ENCODE assay signal across 19 cellular contexts in the genomic region with DNA sequence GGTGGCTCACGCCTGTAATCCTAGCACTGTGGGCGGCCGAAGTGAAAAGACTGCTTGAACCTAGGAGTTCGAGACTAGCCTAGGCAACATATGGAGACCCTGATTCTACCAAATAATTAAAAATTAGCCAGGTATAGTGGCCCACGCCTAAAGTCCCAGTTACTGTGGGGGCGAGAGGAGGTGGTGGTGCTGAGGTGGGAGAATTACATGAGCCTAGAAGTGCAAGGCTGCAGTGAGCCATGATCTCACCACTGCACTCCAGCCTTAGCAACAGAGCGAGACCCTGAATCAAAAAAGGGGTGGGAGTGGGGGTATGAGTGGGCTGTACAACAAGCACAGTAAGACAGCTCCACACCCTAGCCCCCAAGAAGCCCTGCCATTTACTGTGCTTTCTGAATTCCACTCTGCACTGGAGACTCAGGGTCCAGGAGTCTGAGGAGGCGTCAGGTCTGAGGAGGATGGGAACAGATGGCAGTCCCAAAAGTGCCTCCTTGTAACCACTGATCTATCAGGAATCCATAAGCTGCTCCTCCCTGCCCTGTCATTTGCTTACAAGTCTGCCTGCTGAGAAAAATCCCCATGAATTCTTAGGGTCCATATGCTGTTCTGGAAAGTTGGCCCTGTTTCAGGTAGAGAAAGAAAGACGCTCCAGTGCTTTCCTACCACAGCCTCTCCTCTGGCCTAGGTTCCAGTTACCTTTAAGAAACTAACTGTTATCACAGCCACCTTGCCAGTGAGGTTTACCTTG.
"Had no signal": no experiment of that assay in that cellular context is flagged by ENCODE, and none has a peak within 500 bp of the region (broad histone marks: within the 10 kb centered on the region; RNA-seq: fewer than 3 reads in every experiment).

No MANE protein-coding gene starts in this region.

- ATAC-seq: esophagus mucosa; heart left ventricle; left colon; left ventricle myocardium superior; psoas muscle; sciatic nerve; stimulated activated memory B cell treated with anti-CD40 and anti-IgM and Interleukin-4, amounts not matched to agents 10 μg/mL and 1 μg/mL and 100 μg/mL, for 72 hours; upper lobe of right lung had no signal

- H3K4me3 Mint-ChIP-seq: nephron; stimulated activated memory B cell treated with anti-CD40 and anti-IgM and Interleukin-4, amounts not matched to agents 10 μg/mL and 1 μg/mL and 100 μg/mL, for 72 hours; stimulated activated naive CD8-positive, alpha-beta T cell treated with anti-CD3 and anti-CD28 coated beads, Interleukin-15, Interleukin-2, amounts not matched to agents 100 ng/mL and 50 ng/mL, for 24 hours had no signal

- H3K36me3 Mint-ChIP-seq: stimulated activated memory B cell treated with anti-CD40 and anti-IgM and Interleukin-4, amounts not matched to agents 10 μg/mL and 1 μg/mL and 100 μg/mL, for 72 hours had no signal

- H3K27ac Mint-ChIP-seq: stimulated activated memory B cell treated with anti-CD40 and anti-IgM and Interleukin-4, amounts not matched to agents 10 μg/mL and 1 μg/mL and 100 μg/mL, for 72 hours; stimulated activated naive CD8-positive, alpha-beta T cell treated with anti-CD3 and anti-CD28 coated beads, Interleukin-15, Interleukin-2, amounts not matched to agents 100 ng/mL and 50 ng/mL, for 24 hours had no signal

- H3K4me1 Mint-ChIP-seq: stimulated activated memory B cell treated with anti-CD40 and anti-IgM and Interleukin-4, amounts not matched to agents 10 μg/mL and 1 μg/mL and 100 μg/mL, for 72 hours had no signal

- H3K9me3 Mint-ChIP-seq: nephron had no signal

- DNase-seq: effector memory CD4-positive, alpha-beta T cell; heart left ventricle; hippocampal formation; left colon; left ventricle myocardium superior; mesenchymal stem cell; midbrain; psoas muscle; spleen; stimulated activated CD4-positive, alpha-beta T cell treated with anti-CD3 and anti-CD28 coated beads, Interleukin-15, amount 100 ng/mL, for 24 hours; stimulated activated CD4-positive, alpha-beta T cell treated with anti-CD3 and anti-CD28 coated beads, Interleukin-1b, Interleukin-23, amount 100 ng/mL, for 48 hours; stimulated activated CD4-positive, alpha-beta T cell treated with anti-CD3 and anti-CD28 coated beads, Interleukin-4, amount 100 ng/mL, for 24 hours; tibial artery; upper lobe of right lung had no signal

- H3K27me3 Mint-ChIP-seq: stimulated activated memory B cell treated with anti-CD40 and anti-IgM and Interleukin-4, amounts not matched to agents 10 μg/mL and 1 μg/mL and 100 μg/mL, for 72 hours; stimulated activated naive CD8-positive, alpha-beta T cell treated with anti-CD3 and anti-CD28 coated beads, Interleukin-15, Interleukin-2, amounts not matched to agents 100 ng/mL and 50 ng/mL, for 24 hours had no signal
